Comparison of ENCODE assay signal across 1 cellular context in the genomic region with DNA sequence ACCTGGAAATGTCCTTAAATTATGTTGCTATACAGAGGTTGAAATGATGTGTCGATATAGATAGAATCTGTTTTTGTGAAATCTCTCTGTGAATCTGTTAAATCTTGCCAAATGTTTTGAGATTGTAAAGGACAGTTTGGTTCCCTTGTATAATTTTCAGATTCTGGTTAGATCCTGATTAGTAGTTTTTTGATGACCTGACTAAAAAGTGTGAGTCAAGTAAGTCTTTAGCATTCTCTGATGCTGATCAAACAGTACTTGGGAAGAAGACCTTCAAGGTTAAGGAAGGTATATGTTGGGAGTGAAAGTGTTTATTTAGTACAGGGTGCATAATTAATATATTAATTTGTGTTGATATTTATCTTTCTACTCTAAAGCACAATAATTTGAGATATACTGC.
TF ChIP-seq lines count a peak whose summit lies in the region.

No MANE protein-coding gene starts in this region.

TF ChIP-seq in K562, 482 proteins besides CTCF, POLR2A, EP300 and RAD21:
- no peak for TF ChIP-seq MYC (IDR thresholded peaks at IDR 0.05; ENCODE audit: low read depth, low read length)
- no peak for TF ChIP-seq MYC (CRISPR knock-in tag; IDR thresholded peaks at IDR 0.05; ENCODE audit: borderline replicate concordance, low read depth)
- TF ChIP-seq SMAD1 (IDR thresholded peaks at IDR 0.05; ENCODE audit: low read depth, low read length, partially characterized antibody): no peak
- no peak for TF ChIP-seq NR4A1 (CRISPR knock-in tag; IDR thresholded peaks at IDR 0.05)
- TF ChIP-seq NR4A1 (tag; IDR thresholded peaks at IDR 0.05): no peak
- no peak for TF ChIP-seq SUPT5H (IDR thresholded peaks at IDR 0.05)
- no peak for TF ChIP-seq KLF16 (IDR thresholded peaks at IDR 0.05)
- TF ChIP-seq, protein P1, sequence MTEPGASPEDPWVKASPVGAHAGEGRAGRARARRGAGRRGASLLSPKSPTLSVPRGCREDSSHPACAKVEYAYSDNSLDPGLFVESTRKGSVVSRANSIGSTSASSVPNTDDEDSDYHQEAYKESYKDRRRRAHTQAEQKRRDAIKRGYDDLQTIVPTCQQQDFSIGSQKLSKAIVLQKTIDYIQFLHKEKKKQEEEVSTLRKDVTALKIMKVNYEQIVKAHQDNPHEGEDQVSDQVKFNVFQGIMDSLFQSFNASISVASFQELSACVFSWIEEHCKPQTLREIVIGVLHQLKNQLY (CRISPR knock-in tag; conservative IDR thresholded peaks at IDR 0.05): no peak
- TF ChIP-seq POLR2H (tag; IDR thresholded peaks at IDR 0.05; ENCODE audit: low read depth): no peak
- no peak for TF ChIP-seq FOXA1 (IDR thresholded peaks at IDR 0.05; ENCODE audit: borderline replicate concordance)
- TF ChIP-seq MXI1 (IDR thresholded peaks at IDR 0.05; ENCODE audit: low read depth, low read length): no peak
- TF ChIP-seq RB1 (IDR thresholded peaks at IDR 0.05; ENCODE audit: low read depth): no peak
- no peak for TF ChIP-seq SNIP1 (IDR thresholded peaks at IDR 0.05; ENCODE audit: low read depth)
- no peak for TF ChIP-seq SMARCB1 (IDR thresholded peaks at IDR 0.05; ENCODE audit: insufficient read length, low read depth)
- TF ChIP-seq, protein P2, sequence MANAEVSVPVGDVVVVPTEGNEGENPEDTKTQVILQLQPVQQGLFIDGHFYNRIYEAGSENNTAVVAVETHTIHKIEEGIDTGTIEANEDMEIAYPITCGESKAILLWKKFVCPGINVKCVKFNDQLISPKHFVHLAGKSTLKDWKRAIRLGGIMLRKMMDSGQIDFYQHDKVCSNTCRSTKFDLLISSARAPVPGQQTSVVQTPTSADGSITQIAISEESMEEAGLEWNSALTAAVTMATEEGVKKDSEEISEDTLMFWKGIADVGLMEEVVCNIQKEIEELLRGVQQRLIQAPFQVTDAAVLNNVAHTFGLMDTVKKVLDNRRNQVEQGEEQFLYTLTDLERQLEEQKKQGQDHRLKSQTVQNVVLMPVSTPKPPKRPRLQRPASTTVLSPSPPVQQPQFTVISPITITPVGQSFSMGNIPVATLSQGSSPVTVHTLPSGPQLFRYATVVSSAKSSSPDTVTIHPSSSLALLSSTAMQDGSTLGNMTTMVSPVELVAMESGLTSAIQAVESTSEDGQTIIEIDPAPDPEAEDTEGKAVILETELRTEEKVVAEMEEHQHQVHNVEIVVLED (CRISPR knock-in tag; IDR thresholded peaks at IDR 0.05): no peak
- TF ChIP-seq TEAD1 (CRISPR knock-in tag; IDR thresholded peaks at IDR 0.05): no peak
- TF ChIP-seq ELF1 (tag; IDR thresholded peaks at IDR 0.05): no peak
- no peak for TF ChIP-seq MAZ (CRISPR knock-in tag; conservative IDR thresholded peaks at IDR 0.05 in 1 of 2, IDR thresholded peaks at IDR 0.05 in 1 of 2)
- TF ChIP-seq ZNF184 (CRISPR knock-in tag; IDR thresholded peaks at IDR 0.05): no peak
- TF ChIP-seq, protein P3, sequence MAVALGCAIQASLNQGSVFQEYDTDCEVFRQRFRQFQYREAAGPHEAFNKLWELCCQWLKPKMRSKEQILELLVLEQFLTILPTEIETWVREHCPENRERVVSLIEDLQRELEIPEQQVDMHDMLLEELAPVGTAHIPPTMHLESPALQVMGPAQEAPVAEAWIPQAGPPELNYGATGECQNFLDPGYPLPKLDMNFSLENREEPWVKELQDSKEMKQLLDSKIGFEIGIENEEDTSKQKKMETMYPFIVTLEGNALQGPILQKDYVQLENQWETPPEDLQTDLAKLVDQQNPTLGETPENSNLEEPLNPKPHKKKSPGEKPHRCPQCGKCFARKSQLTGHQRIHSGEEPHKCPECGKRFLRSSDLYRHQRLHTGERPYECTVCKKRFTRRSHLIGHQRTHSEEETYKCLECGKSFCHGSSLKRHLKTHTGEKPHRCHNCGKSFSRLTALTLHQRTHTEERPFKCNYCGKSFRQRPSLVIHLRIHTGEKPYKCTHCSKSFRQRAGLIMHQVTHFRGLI (CRISPR knock-in tag; IDR thresholded peaks at IDR 0.05): no peak
- TF ChIP-seq BCL6 (CRISPR knock-in tag; IDR thresholded peaks at IDR 0.05): no peak
- TF ChIP-seq MAFG (tag; conservative IDR thresholded peaks at IDR 0.05): peak; percentile 25; the same call in 1 of the 2 replicates
- no peak for TF ChIP-seq CSDE1 (IDR thresholded peaks at IDR 0.05)
- TF ChIP-seq MCM3 (IDR thresholded peaks at IDR 0.05): no peak
- TF ChIP-seq MAFF (IDR thresholded peaks at IDR 0.05; ENCODE audit: low read length): peak; percentile 42
- TF ChIP-seq ZNF316 (IDR thresholded peaks at IDR 0.05): peak; percentile 84
- TF ChIP-seq YY1 (IDR thresholded peaks at IDR 0.05; ENCODE audit: borderline replicate concordance in 1 of 3, control insufficient read depth in 1 of 3, extremely low read depth in 1 of 3, insufficient read depth in 3 of 3, insufficient read length in 1 of 3, insufficient replicate concordance in 2 of 3, low read depth in 1 of 3, low read length in 2 of 3): no peak
- no peak for TF ChIP-seq ZNF324 (CRISPR knock-in tag; IDR thresholded peaks at IDR 0.05)
- TF ChIP-seq BCOR (IDR thresholded peaks at IDR 0.05): no peak
- TF ChIP-seq STAT5A (IDR thresholded peaks at IDR 0.05; ENCODE audit: borderline replicate concordance, low read length): no peak
- TF ChIP-seq NCOR1 (IDR thresholded peaks at IDR 0.05): no peak
- TF ChIP-seq, protein P4, sequence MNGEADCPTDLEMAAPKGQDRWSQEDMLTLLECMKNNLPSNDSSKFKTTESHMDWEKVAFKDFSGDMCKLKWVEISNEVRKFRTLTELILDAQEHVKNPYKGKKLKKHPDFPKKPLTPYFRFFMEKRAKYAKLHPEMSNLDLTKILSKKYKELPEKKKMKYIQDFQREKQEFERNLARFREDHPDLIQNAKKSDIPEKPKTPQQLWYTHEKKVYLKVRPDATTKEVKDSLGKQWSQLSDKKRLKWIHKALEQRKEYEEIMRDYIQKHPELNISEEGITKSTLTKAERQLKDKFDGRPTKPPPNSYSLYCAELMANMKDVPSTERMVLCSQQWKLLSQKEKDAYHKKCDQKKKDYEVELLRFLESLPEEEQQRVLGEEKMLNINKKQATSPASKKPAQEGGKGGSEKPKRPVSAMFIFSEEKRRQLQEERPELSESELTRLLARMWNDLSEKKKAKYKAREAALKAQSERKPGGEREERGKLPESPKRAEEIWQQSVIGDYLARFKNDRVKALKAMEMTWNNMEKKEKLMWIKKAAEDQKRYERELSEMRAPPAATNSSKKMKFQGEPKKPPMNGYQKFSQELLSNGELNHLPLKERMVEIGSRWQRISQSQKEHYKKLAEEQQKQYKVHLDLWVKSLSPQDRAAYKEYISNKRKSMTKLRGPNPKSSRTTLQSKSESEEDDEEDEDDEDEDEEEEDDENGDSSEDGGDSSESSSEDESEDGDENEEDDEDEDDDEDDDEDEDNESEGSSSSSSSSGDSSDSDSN (IDR thresholded peaks at IDR 0.05; ENCODE audit: borderline replicate concordance in 1 of 2, low read depth in 2 of 2, low read length in 2 of 2): no peak
- TF ChIP-seq SAP30 (IDR thresholded peaks at IDR 0.05; ENCODE audit: borderline replicate concordance, insufficient read depth, low read depth, low read length, poor library complexity, severe bottlenecking): no peak
- TF ChIP-seq C11orf30 (IDR thresholded peaks at IDR 0.05; ENCODE audit: low read depth): peak; percentile 58
- no peak for TF ChIP-seq MTA2 (IDR thresholded peaks at IDR 0.05; ENCODE audit: low read depth)
- no peak for TF ChIP-seq HDAC2 (IDR thresholded peaks at IDR 0.05)
- no peak for TF ChIP-seq HNRNPUL1 (IDR thresholded peaks at IDR 0.05; ENCODE audit: low read length)
- no peak for TF ChIP-seq EZH2 (IDR thresholded peaks at IDR 0.05; ENCODE audit: borderline replicate concordance, low read depth, low read length)
